ENCODE assay signal across 15 cellular contexts in genomic region chr5:69238760-69239251, GRCh38. TPM values are rescaled to one million over a fixed set of nuclear protein-coding genes. Genes with fewer than 3 reads are reported as not detected.
A peak's percentile ranks its signal among the peaks of the same experiment; 100 is the strongest.
DNase-seq lines count a peak whose midpoint lies in the region; FAIRE-seq and TF ChIP-seq lines count a peak whose summit lies in the region.
"Had no signal": no experiment of that assay in that cellular context is flagged by ENCODE, and none has a peak within 500 bp of the region (broad histone marks: within the 10 kb centered on the region; RNA-seq: fewer than 3 reads in every experiment).

No MANE protein-coding gene starts in this region.

- H3K4me3 ChIP-seq in astrocyte of the spinal cord (ENCODE audit: low read depth, low read length) (no peak overlapping the region), keratinocyte (ENCODE audit: control insufficient read depth in 2 of 3, extremely low read depth in 1 of 3, insufficient read depth in 2 of 3, low read depth in 1 of 3, low read length in 3 of 3) (peak overlapping the region in 1 of 3 experiments; percentile 23)
- H3K4me3 ChIP-seq: BLaER1 treated with 17β-estradiol and CSF1 and Interleukin-3, amounts not matched to agents 10 nM and 100 nM; pancreas; Peyer's patch; transverse colon had no signal

- peak overlapping the region; percentile 48 for H3K9ac ChIP-seq in keratinocyte (ENCODE audit: control insufficient read depth, extremely low read depth, insufficient read depth, low read length)
- H3K9ac ChIP-seq: BLaER1 treated with 17β-estradiol and CSF1 and Interleukin-3, amounts not matched to agents 10 nM and 100 nM had no signal

- TF ChIP-seq CTCF in astrocyte of the spinal cord (IDR thresholded peaks at IDR 0.05; ENCODE audit: low read depth, low read length) = no peak
- TF ChIP-seq CTCF in keratinocyte (optimal IDR thresholded peaks at IDR 0.05 in 1 of 3, IDR thresholded peaks at IDR 0.05 in 1 of 3, conservative IDR thresholded peaks at IDR 0.05 in 1 of 3; ENCODE audit: extremely low read depth in 1 of 3, insufficient read depth in 2 of 3, low read length in 3 of 3) = no peak
- TF ChIP-seq CTCF in GM20000 (IDR thresholded peaks at IDR 0.05; ENCODE audit: extremely low read depth, missing control alignments) = no peak

- peak overlapping the region; percentile 93 for H3K4me2 ChIP-seq in keratinocyte (ENCODE audit: control insufficient read depth, extremely low read depth, insufficient read depth, low read depth, low read length)

- FAIRE-seq in HTR-8/SVneo (lab: Jason Lieb, UNC) (no peak), keratinocyte (lab: Jason Lieb, UNC) (no peak)
- FAIRE-seq: pancreas had no signal

- in situ Hi-C loops in astrocyte of the spinal cord (cut with HindIII; ENCODE audit: low sequenced_read_pairs) = no loop called here

- H3K79me2 ChIP-seq in keratinocyte (ENCODE audit: control insufficient read depth, insufficient read depth, low read length) = peaks cover 72% of the 10 kb centered on the region

- no peaks in the 10 kb centered on the region for H3K9me1 ChIP-seq in keratinocyte (ENCODE audit: control insufficient read depth, extremely low read depth, insufficient read depth, low read length)

- dilution Hi-C loops in keratinocyte (cut with MboI; ENCODE audit: extremely low pct_ligation_motif_present, low sequenced_read_pairs) = no loop called here

- H3K36me3 ChIP-seq in keratinocyte (ENCODE audit: control insufficient read depth in 2 of 2, extremely low read depth in 1 of 2, insufficient read depth in 2 of 2, low read length in 2 of 2) = peaks cover 4 to 21% of the 10 kb centered on the region in 2 experiments
- H3K36me3 ChIP-seq: pancreas, Peyer's patch had no signal

- no peaks in the 10 kb centered on the region for H4K20me1 ChIP-seq in keratinocyte (ENCODE audit: control insufficient read depth, extremely low read depth, insufficient read depth, low read length)

- no peaks in the 10 kb centered on the region for H3K9me3 ChIP-seq in keratinocyte (ENCODE audit: control insufficient read depth, low read depth, low read length)
- H3K9me3 ChIP-seq: pancreas, Peyer's patch, transverse colon had no signal

- H2AFZ ChIP-seq in keratinocyte (ENCODE audit: control insufficient read depth, low read length) = no peak overlapping the region

- peak; percentile 61 for DNase-seq in AG08395 (ENCODE audit: low spot score)
- DNase-seq in HTR-8/SVneo (ENCODE audit: insufficient read length, low spot score) = peak; percentile 50
- peak; percentile 80 for DNase-seq in astrocyte of the spinal cord (ENCODE audit: low read depth, low spot score)
- peak; percentile 69 for DNase-seq in keratinocyte (ENCODE audit: low read depth, low spot score)
- no peak for DNase-seq in C1 segment of cervical spinal cord (lab: John Stamatoyannopoulos, UW)
- no peak for DNase-seq in NCI-H2227 treated with DMSO at 0.1 percent for 48 hours (lab: John Stamatoyannopoulos, UW)
- DNase-seq in globus pallidus (ENCODE audit: low spot score) = no peak
- DNase-seq in GM20000 (ENCODE audit: low spot score) = no peak
- DNase-seq: activated effector memory CD4-positive, alpha-beta T cell treated with anti-CD3 and anti-CD28 coated beads, Interleukin-2, amount 50 U/mL, for 16 hours; islet precursor cell; NCI-H2029 treated with DMSO at 0.1 percent for 48 hours; pancreas; Peyer's patch; transverse colon had no signal

- peaks cover 47% of the 10 kb centered on the region for H3K4me1 ChIP-seq in keratinocyte (ENCODE audit: control insufficient read depth, extremely low read depth, insufficient read depth, low read length)

- H3K27ac ChIP-seq in keratinocyte (ENCODE audit: control insufficient read depth, insufficient read depth, low read length) = peak overlapping the region; percentile 79
- H3K27ac ChIP-seq: BLaER1 treated with 17β-estradiol and CSF1 and Interleukin-3, amounts not matched to agents 10 nM and 100 nM; pancreas; Peyer's patch; transverse colon had no signal

- no peaks in the 10 kb centered on the region for H3K27me3 ChIP-seq in keratinocyte (ENCODE audit: control insufficient read depth, extremely low read depth, insufficient read depth, low read length)
- H3K27me3 ChIP-seq: BLaER1 treated with 17β-estradiol and CSF1 and Interleukin-3, amounts not matched to agents 10 nM and 100 nM; pancreas; Peyer's patch; transverse colon had no signal

RNA-seq across cellular contexts. Expression of gene CDK7, which starts 4.1 kb away (rescaled TPM):
- 43.4 to 80.6 TPM (median 80.5 TPM) in 3 replicates for polyA plus RNA-seq in keratinocyte
- 398 TPM for polyA plus RNA-seq in keratinocyte (2011; ENCODE audit: low read depth)
- 49.7 and 80.2 TPM in 2 replicates for polyA plus RNA-seq in keratinocyte (2011; cell fraction: cytosol; rRNA removed)
- polyA plus RNA-seq in keratinocyte (2011; cell fraction: nucleus; rRNA removed) = 45.7 and 64.8 TPM in 2 replicates
- polyA plus RNA-seq in keratinocyte (2012; ENCODE audit: low replicate concordance) = 82.3 and 103 TPM in 2 replicates
- polyA minus RNA-seq in keratinocyte = 23.7 to 52.9 TPM (median 41.9 TPM) in 3 replicates
- 65.8 TPM for polyA minus RNA-seq in keratinocyte (2011; cell fraction: cytosol; rRNA and poly(A)+ RNA removed)
- polyA minus RNA-seq in keratinocyte (2011; cell fraction: nucleus; rRNA and poly(A)+ RNA removed) = 130 and 132 TPM in 2 replicates

RNA-seq across cellular contexts. Expression of gene CENPH, which starts 49.4 kb away (rescaled TPM):
- polyA plus RNA-seq in keratinocyte = 4.6 to 13.4 TPM (median 7.4 TPM) in 3 replicates
- polyA plus RNA-seq in keratinocyte (2011; ENCODE audit: low read depth) = 21.5 TPM
- polyA plus RNA-seq in keratinocyte (2011; cell fraction: cytosol; rRNA removed) = 6.2 and 6.3 TPM in 2 replicates
- polyA plus RNA-seq in keratinocyte (2011; cell fraction: nucleus; rRNA removed) = 2.1 and 2.3 TPM in 2 replicates
- polyA plus RNA-seq in keratinocyte (2012; ENCODE audit: low replicate concordance) = 3.8 and 12.3 TPM in 2 replicates
- polyA minus RNA-seq in keratinocyte = 0.59 to 3.4 TPM (median 0.96 TPM) in 3 replicates
- 3.1 TPM for polyA minus RNA-seq in keratinocyte (2011; cell fraction: cytosol; rRNA and poly(A)+ RNA removed)
- 2.3 TPM in 1 of 2 replicates, not detected in the other for polyA minus RNA-seq in keratinocyte (2011; cell fraction: nucleus; rRNA and poly(A)+ RNA removed)

Comparison
In these comparisons a context has a peak if more than half of its experiments do, and no peak if none do; other contexts are left out.
1. DNase-seq: peak in AG08395 (single experiment), HTR-8/SVneo (single experiment), astrocyte of the spinal cord (single experiment) and keratinocyte (single experiment); none in C1 segment of cervical spinal cord (0 of 14), NCI-H2227 treated with DMSO at 0.1 percent for 48 hours (single experiment), globus pallidus (single experiment) and GM20000 (single experiment).